Comparison of ENCODE assay signal across 12 cellular contexts in genomic region chr9:134418354-134418753, GRCh38.
A peak's percentile ranks its signal among the peaks of the same experiment; 100 is the strongest.
DNase-seq lines count a peak whose midpoint lies in the region; ATAC-seq, FAIRE-seq and TF ChIP-seq lines count a peak whose summit lies in the region.
"Had no signal": no experiment of that assay in that cellular context is flagged by ENCODE, and none has a peak within 500 bp of the region (broad histone marks: within the 10 kb centered on the region; RNA-seq: fewer than 3 reads in every experiment).

No MANE protein-coding gene starts in this region.

- no peak overlapping the region for H2BK120ac ChIP-seq in H1 (replicated peaks; ENCODE audit: low read depth, low read length)

- peak overlapping the region in 4 of 5 donors; percentile 45 to 88 (median 70) for H3K27ac ChIP-seq in adrenal gland
- H3K27ac ChIP-seq in H1 (ENCODE audit: low read depth, low read length) = no peak overlapping the region
- peak overlapping the region in 2 of 3 donors; percentile 64 to 65 for H3K27ac ChIP-seq in right lobe of liver
- H3K27ac ChIP-seq in thyroid gland = peak overlapping the region; percentile 58 to 81 (median 81)
- H3K27ac ChIP-seq: Peyer's patch had no signal

- H4K91ac ChIP-seq in H1 (replicated peaks; ENCODE audit: insufficient read length, low read length) = no peak overlapping the region

- FAIRE-seq in H1 (lab: Jason Lieb, UNC) = no peak

- no peak overlapping the region for H3K4me2 ChIP-seq in H1 (ENCODE audit: insufficient read depth in 1 of 2, low read depth in 2 of 2, low read length in 2 of 2)

- DNase-seq in adrenal gland (peak in 5 of 7 donors; percentile 80 to 86 (median 83)), H1 (ENCODE audit: low read depth in 1 of 2, low spot score in 2 of 2) (no peak), right lobe of liver (peak; percentile 77 to 95 (median 94)), thyroid gland (peak; percentile 93)
- DNase-seq in natural killer cell treated with Interleukin-12 subunit alpha and Interleukin-12 subunit beta and Interleukin-15 and Interleukin-18, amount 100 ng/mL, for 72 hours (ENCODE audit: low spot score) = no peak
- no peak for DNase-seq in stimulated activated CD4-positive, alpha-beta T cell treated with anti-CD3 and anti-CD28 coated beads, Interleukin-1b, Interleukin-23, amount 100 ng/mL, for 48 hours
- DNase-seq: CD4-positive, CD25-positive, alpha-beta regulatory T cell; NCI-H1092; NCI-H2227 treated with DMSO at 0.1 percent for 48 hours; Peyer's patch; SHP77 treated with DMSO at 0.1 percent for 48 hours had no signal

- H3K27ac Mint-ChIP-seq in natural killer cell treated with Interleukin-12 subunit alpha and Interleukin-12 subunit beta and Interleukin-15 and Interleukin-18, amount 100 ng/mL, for 72 hours = no peak overlapping the region

- H3K36me3 ChIP-seq in adrenal gland (replicated peaks in 1 of 2) = peaks cover 0 to 43% of the 10 kb centered on the region in 2 donors
- peaks cover 0 to 6% (median 0%) of the 10 kb centered on the region in 4 experiments; a peak in 2 of 8 replicates for H3K36me3 ChIP-seq in H1 (ENCODE audit: control insufficient read depth in 2 of 4, insufficient read depth in 4 of 4, low read length in 3 of 4)
- H3K36me3 ChIP-seq in right lobe of liver = peaks cover 0 to 66% (median 39%) of the 10 kb centered on the region in 4 donors
- peaks cover 21% of the 10 kb centered on the region in 2 donors for H3K36me3 ChIP-seq in thyroid gland

- H4K5ac ChIP-seq in H1 (ENCODE audit: insufficient read length, low read depth, low read length) = no peak overlapping the region

- H3K79me2 ChIP-seq in H1 (ENCODE audit: control insufficient read depth in 1 of 2, insufficient read depth in 2 of 2, low read length in 2 of 2) = no peaks in the 10 kb centered on the region

- no peaks in the 10 kb centered on the region for H3K27me3 Mint-ChIP-seq in natural killer cell treated with Interleukin-12 subunit alpha and Interleukin-12 subunit beta and Interleukin-15 and Interleukin-18, amount 100 ng/mL, for 72 hours
- H3K27me3 Mint-ChIP-seq: CD4-positive, CD25-positive, alpha-beta regulatory T cell had no signal

- H3K14ac ChIP-seq in H1 (ENCODE audit: insufficient read length) = no peak overlapping the region

- H3K4ac ChIP-seq in H1 (replicated peaks; ENCODE audit: insufficient read length, low read depth, low read length) = no peak overlapping the region

- ATAC-seq in right lobe of liver (peak; percentile 52 to 74 (median 68)), GM19328 (IDR thresholded peaks at IDR 0.05; ENCODE audit: unreplicated experiment) (no peak)
- ATAC-seq in natural killer cell treated with Interleukin-12 subunit alpha and Interleukin-12 subunit beta and Interleukin-15 and Interleukin-18, amount 100 ng/mL, for 72 hours = no peak

- TF ChIP-seq EP300 in H1 (IDR thresholded peaks at IDR 0.05; ENCODE audit: borderline replicate concordance in 1 of 2, low read depth in 2 of 2, low read length in 2 of 2) = no peak

- no peaks in the 10 kb centered on the region for H3K23me2 ChIP-seq in H1 (ENCODE audit: low read depth, low read length)

- H3K4me3 ChIP-seq in adrenal gland = no peak overlapping the region
- H3K4me3 ChIP-seq in H1 (ENCODE audit: extremely low read depth in 1 of 4, insufficient read depth in 2 of 4, low read depth in 3 of 4, low read length in 4 of 4) = no peak overlapping the region
- H3K4me3 ChIP-seq in right lobe of liver = no peak overlapping the region
- H3K4me3 ChIP-seq in thyroid gland (replicated peaks in 1 of 3) = no peak overlapping the region
- H3K4me3 ChIP-seq: Peyer's patch had no signal

- H3K4me3 Mint-ChIP-seq in natural killer cell treated with Interleukin-12 subunit alpha and Interleukin-12 subunit beta and Interleukin-15 and Interleukin-18, amount 100 ng/mL, for 72 hours = no peak overlapping the region
- H3K4me3 Mint-ChIP-seq: CD4-positive, CD25-positive, alpha-beta regulatory T cell had no signal

- peaks cover 4 to 6% of the 10 kb centered on the region in 2 experiments for H4K20me1 ChIP-seq in H1 (replicated peaks in 1 of 2; ENCODE audit: control insufficient read depth in 1 of 2, insufficient read depth in 2 of 2, low read length in 2 of 2)

- H3K79me1 ChIP-seq in H1 (ENCODE audit: low read depth, low read length) = no peaks in the 10 kb centered on the region; the same call in 1 of the 2 replicates

- CTCF ChIA-PET in H1 (lab: Charles Lee; ENCODE audit: partially characterized antibody) = interaction anchor here (0.9 to 1.3 kb wide), 5 partner anchors 10 to 209 kb away, joined by 3 to 6 read pairs (median 3); no protein-coding TSS in a partner anchor

- H2BK15ac ChIP-seq in H1 (ENCODE audit: low read length) = no peak overlapping the region

- POLR2A ChIA-PET in H1 (lab: Charles Lee; ENCODE audit: partially characterized antibody) = no interaction called here

- H3K9me3 ChIP-seq in adrenal gland (replicated peaks in 1 of 3) (no peaks in the 10 kb centered on the region), H1 (ENCODE audit: insufficient read depth in 2 of 2, low read depth in 1 of 2, low read length in 1 of 2) (no peaks in the 10 kb centered on the region), right lobe of liver (no peaks in the 10 kb centered on the region), thyroid gland (no peaks in the 10 kb centered on the region)
- H3K9me3 ChIP-seq: Peyer's patch had no signal

- H3K56ac ChIP-seq in H1 (replicated peaks; ENCODE audit: insufficient read length, low read depth, low read length) = no peak overlapping the region

- WGBS in adrenal gland, 4 donors = 49 to 65% (median 62%) methylated on average over 5 to 8 of the region's 8 CpGs
- WGBS in H1 (ENCODE audit: extremely low coverage in 1 of 2, insufficient coverage in 1 of 2, insufficient read length in 1 of 2, insufficient replicate concordance in 2 of 2, low coverage in 1 of 2, low lambda C conversion rate in 2 of 2, missing lambda C conversion rate in 1 of 2), 2 experiments = 89% methylated on average over 8 of the region's 8 CpGs; no CpG with 5 or more reads in 1 of the 2 experiments
- WGBS in right lobe of liver (ENCODE audit: insufficient coverage, low coverage, low lambda C conversion rate, missing lambda C conversion rate) = 27% methylated on average over 3 of the region's 8 CpGs
- WGBS in thyroid gland, 2 donors = 70 to 90% methylated on average over 2 to 3 of the region's 8 CpGs

- no peak for TF ChIP-seq CTCF in adrenal gland (IDR thresholded peaks at IDR 0.05)
- no peak for TF ChIP-seq CTCF in H1 (IDR thresholded peaks at IDR 0.05; ENCODE audit: control extremely low read depth in 1 of 3, insufficient read depth in 1 of 3, low read depth in 1 of 3, low read length in 3 of 3)
- no peak for TF ChIP-seq CTCF in right lobe of liver (IDR thresholded peaks at IDR 0.05)
- TF ChIP-seq CTCF in thyroid gland (IDR thresholded peaks at IDR 0.05) = no peak

- no peaks in the 10 kb centered on the region for H3K9me3 Mint-ChIP-seq in natural killer cell treated with Interleukin-12 subunit alpha and Interleukin-12 subunit beta and Interleukin-15 and Interleukin-18, amount 100 ng/mL, for 72 hours
- H3K9me3 Mint-ChIP-seq: CD4-positive, CD25-positive, alpha-beta regulatory T cell had no signal

- H3K23ac ChIP-seq in H1 (ENCODE audit: insufficient read length) = no peak overlapping the region

- peak overlapping the region; percentile 80; the same call in 1 of the 2 replicates for H4K8ac ChIP-seq in H1 (ENCODE audit: extremely low read depth, insufficient read depth, low read length)

- no peak overlapping the region for H2BK20ac ChIP-seq in H1 (ENCODE audit: low read length)

- no peak overlapping the region for H2AFZ ChIP-seq in H1 (ENCODE audit: low read length)

- intact Hi-C loops in adrenal gland (cut with DNase I) (no loop called here), right lobe of liver (cut with DNase I) (no loop called here), thyroid gland (cut with DNase I) (no loop called here)

- H3K18ac ChIP-seq in H1 (ENCODE audit: extremely low read depth, low read length) = no peak overlapping the region

- TF ChIP-seq POLR2A in adrenal gland (IDR thresholded peaks at IDR 0.05) (no peak), H1 (IDR thresholded peaks at IDR 0.05; ENCODE audit: control extremely low read depth in 1 of 2, low read depth in 2 of 2, low read length in 2 of 2) (no peak), right lobe of liver (IDR thresholded peaks at IDR 0.05) (no peak), thyroid gland (IDR thresholded peaks at IDR 0.05) (no peak)

- peaks cover under 1 to 1% of the 10 kb centered on the region in 2 donors for H3K4me1 Mint-ChIP-seq in natural killer cell treated with Interleukin-12 subunit alpha and Interleukin-12 subunit beta and Interleukin-15 and Interleukin-18, amount 100 ng/mL, for 72 hours (ENCODE audit: low read depth in 2 of 2)

- no peak overlapping the region for H2AK5ac ChIP-seq in H1 (ENCODE audit: low read depth, low read length)

- H3K36me3 Mint-ChIP-seq in natural killer cell treated with Interleukin-12 subunit alpha and Interleukin-12 subunit beta and Interleukin-15 and Interleukin-18, amount 100 ng/mL, for 72 hours = no peaks in the 10 kb centered on the region

- TF ChIP-seq RAD21 in H1 (IDR thresholded peaks at IDR 0.05 in 1 of 2, conservative IDR thresholded peaks at IDR 0.05 in 1 of 2; ENCODE audit: low read depth in 2 of 2, low read length in 2 of 2) = no peak

- H2BK5ac ChIP-seq in H1 (ENCODE audit: low read depth, low read length) = no peak overlapping the region

- no peaks in the 10 kb centered on the region for H3K27me3 ChIP-seq in adrenal gland
- no peaks in the 10 kb centered on the region for H3K27me3 ChIP-seq in H1 (replicated peaks in 1 of 4; ENCODE audit: control insufficient read depth in 3 of 4, extremely low read depth in 1 of 4, insufficient read depth in 3 of 4, low read length in 3 of 4)
- H3K27me3 ChIP-seq in right lobe of liver = no peaks in the 10 kb centered on the region
- H3K27me3 ChIP-seq in thyroid gland = no peaks in the 10 kb centered on the region
- H3K27me3 ChIP-seq: Peyer's patch had no signal

- H2BK12ac ChIP-seq in H1 (ENCODE audit: low read depth, low read length) = no peak overlapping the region

- no peak overlapping the region for H3K9ac ChIP-seq in H1 (replicated peaks in 1 of 4; ENCODE audit: extremely low read depth in 1 of 4, low read depth in 3 of 4, low read length in 3 of 4)

- H3K4me1 ChIP-seq in adrenal gland (replicated peaks in 1 of 2) = peaks cover 34 to 43% of the 10 kb centered on the region in 2 donors
- H3K4me1 ChIP-seq in H1 (replicated peaks in 1 of 4; ENCODE audit: control insufficient read depth in 3 of 4, insufficient read depth in 4 of 4, low read length in 3 of 4) = 0 out of 7 replicates have a peak, but pooled peaks cover 0 to 3% (median 0%) of the 10 kb centered on the region in 4 experiments
- peaks cover 0 to 53% (median 22%) of the 10 kb centered on the region in 4 donors for H3K4me1 ChIP-seq in right lobe of liver
- H3K4me1 ChIP-seq in thyroid gland = peaks cover 39 to 65% of the 10 kb centered on the region in 2 donors

TF ChIP-seq in H1, 55 proteins besides CTCF, POLR2A, EP300 and RAD21 (continues in another document):
- TF ChIP-seq NANOG (IDR thresholded peaks at IDR 0.05; ENCODE audit: insufficient read depth, low read depth, low read length, poor library complexity, severe bottlenecking) = no peak
- no peak for TF ChIP-seq HDAC2 (IDR thresholded peaks at IDR 0.05; ENCODE audit: borderline replicate concordance in 1 of 2, low read depth in 2 of 2, low read length in 2 of 2)
- no peak for TF ChIP-seq CBX5 (IDR thresholded peaks at IDR 0.05; ENCODE audit: low read depth, low read length)
- no peak for TF ChIP-seq SUZ12 (IDR thresholded peaks at IDR 0.05; ENCODE audit: low read length)
- no peak for TF ChIP-seq JUND (IDR thresholded peaks at IDR 0.05; ENCODE audit: low read length)

Comparison
In these comparisons a context has a peak if more than half of its experiments do, and no peak if none do; other contexts are left out.
1. DNase-seq: peak in adrenal gland (5 of 7), right lobe of liver (3 of 3) and thyroid gland (2 of 2); none in H1 (0 of 2), natural killer cell treated with Interleukin-12 subunit alpha and Interleukin-12 subunit beta and Interleukin-15 and Interleukin-18, amount 100 ng/mL, for 72 hours (single experiment) and stimulated activated CD4-positive, alpha-beta T cell treated with anti-CD3 and anti-CD28 coated beads, Interleukin-1b, Interleukin-23, amount 100 ng/mL, for 48 hours (single experiment).
2. ATAC-seq: peak in right lobe of liver (4 of 4); none in natural killer cell treated with Interleukin-12 subunit alpha and Interleukin-12 subunit beta and Interleukin-15 and Interleukin-18, amount 100 ng/mL, for 72 hours (0 of 2) and GM19328 (single experiment).